In the genomic region with DNA sequence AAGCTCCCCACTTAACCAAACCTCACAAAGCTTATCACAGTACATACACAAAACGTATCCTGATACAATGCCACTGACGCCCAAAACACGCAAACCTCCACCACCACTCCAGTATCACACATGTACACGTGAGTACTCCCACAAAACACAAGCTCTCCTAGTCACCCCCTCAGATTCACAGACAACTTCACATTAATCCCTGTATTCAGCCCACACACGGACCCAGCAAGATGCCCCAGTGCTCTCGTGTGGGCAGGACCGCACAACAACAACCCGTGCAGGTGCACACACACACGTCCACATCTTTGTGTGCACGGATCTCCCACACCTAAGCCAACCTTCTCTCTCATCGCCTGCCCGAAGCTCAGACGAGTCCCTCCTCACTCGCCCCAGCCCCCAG, we compare ENCODE assay signal across 7 cellular contexts. TPM values are rescaled to one million over a fixed set of nuclear protein-coding genes. Genes with fewer than 3 reads are reported as not detected.
"Had no signal": no experiment of that assay in that cellular context is flagged by ENCODE, and none has a peak within 500 bp of the region (broad histone marks: within the 10 kb centered on the region; RNA-seq: fewer than 3 reads in every experiment).

No MANE protein-coding gene starts in this region.

- DNase-seq: H7 had no signal

- H3K27ac ChIP-seq: HL-60 had no signal

- H3K4me1 Mint-ChIP-seq: GM23338, IgD-negative memory B cell had no signal

- H3K9me3 Mint-ChIP-seq: GM23338, IgD-negative memory B cell had no signal

- H3K36me3 ChIP-seq: HAP-1 had no signal

- H3K9me3 ChIP-seq: HAP-1 had no signal

- H3K27me3 Mint-ChIP-seq: IgD-negative memory B cell had no signal

- H3K27ac Mint-ChIP-seq: GM23338, IgD-negative memory B cell had no signal

- H3K4me2 ChIP-seq: GM23338 had no signal

- ATAC-seq: GM23338, HCT116, HepG2 had no signal

- H2AFZ ChIP-seq: GM23338 had no signal

- H3K4me1 ChIP-seq: HAP-1 had no signal

- H3K36me3 Mint-ChIP-seq: IgD-negative memory B cell had no signal

- H3K4me3 ChIP-seq: GM23338, HAP-1 had no signal

- H3K4me3 Mint-ChIP-seq: GM23338, IgD-negative memory B cell had no signal

RNA-seq across cellular contexts. Expression of gene PADI1, which starts 17.6 kb away (rescaled TPM):
- total RNA-seq: HepG2 had no signal
- polyA plus RNA-seq: HepG2, IgD-negative memory B cell had no signal

RNA-seq across cellular contexts. Expression of gene PADI3, which starts 26.3 kb away (rescaled TPM):
- total RNA-seq: HepG2 had no signal
- polyA plus RNA-seq: HepG2, IgD-negative memory B cell had no signal
